ENCODE assay signal across 17 cellular contexts in genomic region chr6:232896-233640, GRCh38.
"Had no signal": no experiment of that assay in that cellular context is flagged by ENCODE, and none has a peak within 500 bp of the region (broad histone marks: within the 10 kb centered on the region; RNA-seq: fewer than 3 reads in every experiment).

No MANE protein-coding gene starts in this region.

- H3K9me3 Mint-ChIP-seq: activated naive CD8-positive, alpha-beta T cell treated with anti-CD3 and anti-CD28 coated beads for 36 hours; immature natural killer cell; naive thymus-derived CD8-positive, alpha-beta T cell; stimulated activated naive CD8-positive, alpha-beta T cell treated with anti-CD3 and anti-CD28 coated beads, Interleukin-15, amount 100 ng/mL, for 72 hours had no signal

- H3K4me1 ChIP-seq: psoas muscle had no signal

- ATAC-seq: activated CD8-positive, alpha-beta T cell treated with anti-CD3 and anti-CD28 coated beads, Interleukin-2, amount 10 ng/mL, durations not matched to agents 7 days and 5 days; left colon; naive thymus-derived CD8-positive, alpha-beta T cell; psoas muscle; stimulated activated naive CD8-positive, alpha-beta T cell treated with anti-CD3 and anti-CD28 coated beads, Interleukin-15, amount 100 ng/mL, for 72 hours; WTC11 had no signal

- H3K27me3 ChIP-seq: testis had no signal

- H3K36me3 ChIP-seq: esophagus muscularis mucosa had no signal

- H3K4me3 ChIP-seq: esophagus muscularis mucosa, psoas muscle, testis had no signal

- H3K36me3 Mint-ChIP-seq: activated naive CD8-positive, alpha-beta T cell treated with anti-CD3 and anti-CD28 coated beads for 36 hours; immature natural killer cell; naive thymus-derived CD8-positive, alpha-beta T cell; WTC11 had no signal

- DNase-seq: activated CD4-positive, alpha-beta T cell treated with anti-CD3 and anti-CD28 coated beads for 48 hours; activated CD8-positive, alpha-beta T cell treated with anti-CD3 and anti-CD28 coated beads, Interleukin-2, amount 10 ng/mL, durations not matched to agents 7 days and 5 days; activated naive CD8-positive, alpha-beta T cell treated with anti-CD3 and anti-CD28 coated beads for 36 hours; anterior cingulate cortex; foreskin fibroblast; glutamatergic neuron; immature natural killer cell; left colon; occipital lobe; psoas muscle; stimulated activated CD4-positive, alpha-beta T cell treated with anti-CD3 and anti-CD28 coated beads, Interleukin-2, amount 100 ng/mL, for 48 hours; stimulated activated CD8-positive, alpha-beta memory T cell treated with anti-CD3 and anti-CD28 coated beads, Interleukin-4, amount 100 ng/mL, for 48 hours; stimulated activated naive CD8-positive, alpha-beta T cell treated with anti-CD3 and anti-CD28 coated beads, Interleukin-15, amount 100 ng/mL, for 72 hours; testis had no signal

- H3K9me3 ChIP-seq: esophagus muscularis mucosa, psoas muscle, testis had no signal

- H3K27me3 Mint-ChIP-seq: activated naive CD8-positive, alpha-beta T cell treated with anti-CD3 and anti-CD28 coated beads for 36 hours; naive thymus-derived CD8-positive, alpha-beta T cell; stimulated activated naive CD8-positive, alpha-beta T cell treated with anti-CD3 and anti-CD28 coated beads, Interleukin-15, amount 100 ng/mL, for 72 hours had no signal

- H3K27ac ChIP-seq: esophagus muscularis mucosa, psoas muscle, testis had no signal

- H3K27ac Mint-ChIP-seq: activated CD8-positive, alpha-beta T cell treated with anti-CD3 and anti-CD28 coated beads, Interleukin-2, amount 10 ng/mL, durations not matched to agents 7 days and 5 days; activated naive CD8-positive, alpha-beta T cell treated with anti-CD3 and anti-CD28 coated beads for 36 hours; immature natural killer cell; naive thymus-derived CD8-positive, alpha-beta T cell; stimulated activated naive CD8-positive, alpha-beta T cell treated with anti-CD3 and anti-CD28 coated beads, Interleukin-15, amount 100 ng/mL, for 72 hours; WTC11 had no signal

- H3K4me3 Mint-ChIP-seq: activated CD8-positive, alpha-beta T cell treated with anti-CD3 and anti-CD28 coated beads, Interleukin-2, amount 10 ng/mL, durations not matched to agents 7 days and 5 days; activated naive CD8-positive, alpha-beta T cell treated with anti-CD3 and anti-CD28 coated beads for 36 hours; immature natural killer cell; naive thymus-derived CD8-positive, alpha-beta T cell; stimulated activated naive CD8-positive, alpha-beta T cell treated with anti-CD3 and anti-CD28 coated beads, Interleukin-15, amount 100 ng/mL, for 72 hours; WTC11 had no signal
